14 cellular contexts compared by ENCODE assay signal in genomic region chr15:57045741-57046382, GRCh38.
DNase-seq lines count a peak whose midpoint lies in the region; ATAC-seq lines count a peak whose summit lies in the region.
"Had no signal": no experiment of that assay in that cellular context is flagged by ENCODE, and none has a peak within 500 bp of the region (broad histone marks: within the 10 kb centered on the region; RNA-seq: fewer than 3 reads in every experiment).

No MANE protein-coding gene starts in this region.

- no peak overlapping the region for H3K4me3 Mint-ChIP-seq in activated CD4-positive, alpha-beta T cell treated with anti-CD3 and anti-CD28 coated beads for 36 hours
- no peak overlapping the region for H3K4me3 Mint-ChIP-seq in stimulated activated memory B cell treated with anti-CD40 and anti-IgM and Interleukin-4, amounts not matched to agents 10 μg/mL and 1 μg/mL and 100 μg/mL, for 72 hours
- H3K4me3 Mint-ChIP-seq: activated naive CD8-positive, alpha-beta T cell treated with anti-CD3 and anti-CD28 coated beads, Interleukin-2, amount 10 ng/mL, durations not matched to agents 7 days and 5 days had no signal

- ATAC-seq in activated CD4-positive, alpha-beta T cell treated with anti-CD3 and anti-CD28 coated beads for 36 hours, result peak; percentile 23
- ATAC-seq in GM21717 (IDR thresholded peaks at IDR 0.05; ENCODE audit: unreplicated experiment) (peak; percentile 88), HG03175 (IDR thresholded peaks at IDR 0.05; ENCODE audit: unreplicated experiment) (peak; percentile 77), sciatic nerve (no peak)
- peak; percentile 87 for ATAC-seq in stimulated activated memory B cell treated with anti-CD40 and anti-IgM and Interleukin-4, amounts not matched to agents 10 μg/mL and 1 μg/mL and 100 μg/mL, for 72 hours

- no peaks in the 10 kb centered on the region for H3K9me3 ChIP-seq in MG63
- H3K9me3 ChIP-seq: SK-N-SH had no signal

- H3K27me3 Mint-ChIP-seq in activated CD4-positive, alpha-beta T cell treated with anti-CD3 and anti-CD28 coated beads for 36 hours, result no peaks in the 10 kb centered on the region
- H3K27me3 Mint-ChIP-seq in stimulated activated memory B cell treated with anti-CD40 and anti-IgM and Interleukin-4, amounts not matched to agents 10 μg/mL and 1 μg/mL and 100 μg/mL, for 72 hours, result no peaks in the 10 kb centered on the region
- H3K27me3 Mint-ChIP-seq: activated naive CD8-positive, alpha-beta T cell treated with anti-CD3 and anti-CD28 coated beads, Interleukin-2, amount 10 ng/mL, durations not matched to agents 7 days and 5 days had no signal

- H3K4me3 ChIP-seq in MG63, result no peak overlapping the region

- intact Hi-C loops in activated CD4-positive, alpha-beta T cell treated with anti-CD3 and anti-CD28 coated beads for 36 hours (cut with DNase I, micrococcal nuclease), result no loop called here
- intact Hi-C loops in sciatic nerve (cut with DNase I), result no loop called here

- no peak overlapping the region for H3K27ac Mint-ChIP-seq in activated CD4-positive, alpha-beta T cell treated with anti-CD3 and anti-CD28 coated beads for 36 hours
- peak overlapping the region; percentile 30 for H3K27ac Mint-ChIP-seq in stimulated activated memory B cell treated with anti-CD40 and anti-IgM and Interleukin-4, amounts not matched to agents 10 μg/mL and 1 μg/mL and 100 μg/mL, for 72 hours
- H3K27ac Mint-ChIP-seq: activated naive CD8-positive, alpha-beta T cell treated with anti-CD3 and anti-CD28 coated beads, Interleukin-2, amount 10 ng/mL, durations not matched to agents 7 days and 5 days had no signal

- H3K36me3 Mint-ChIP-seq in activated CD4-positive, alpha-beta T cell treated with anti-CD3 and anti-CD28 coated beads for 36 hours (ENCODE audit: low read depth), result peaks cover 11% of the 10 kb centered on the region
- H3K36me3 Mint-ChIP-seq in stimulated activated memory B cell treated with anti-CD40 and anti-IgM and Interleukin-4, amounts not matched to agents 10 μg/mL and 1 μg/mL and 100 μg/mL, for 72 hours, result peaks cover 11% of the 10 kb centered on the region

- CTCF ChIA-PET in activated CD4-positive, alpha-beta T cell treated with anti-CD3 and anti-CD28 coated beads for 36 hours (lab: Charles Lee), result no interaction called here

- no peak for DNase-seq in activated CD4-positive, alpha-beta T cell treated with anti-CD3 and anti-CD28 coated beads for 36 hours
- DNase-seq in activated CD4-positive, alpha-beta T cell treated with anti-CD3 and anti-CD28 coated beads, Interleukin-2, amount 50 U/mL, for 1 hour, result no peak
- DNase-seq in stimulated activated CD4-positive, alpha-beta T cell treated with anti-CD3 and anti-CD28 coated beads, Interleukin-15, amount 100 ng/mL, for 24 hours, result no peak
- DNase-seq in sciatic nerve (ENCODE audit: low spot score) (no peak), MG63 (no peak)
- DNase-seq: activated CD4-positive, alpha-beta T cell treated with anti-CD3 and anti-CD28 coated beads, Interleukin-2, amount 50 U/mL, for 48 hours; activated naive CD8-positive, alpha-beta T cell treated with anti-CD3 and anti-CD28 coated beads, Interleukin-2, amount 10 ng/mL, durations not matched to agents 7 days and 5 days; DMS 273 treated with DMSO at 0.1 percent for 48 hours; NCI-H1417; NCI-H774; SK-N-SH had no signal

- H3K36me3 ChIP-seq in MG63, result no peaks in the 10 kb centered on the region

- no peaks in the 10 kb centered on the region for H3K9me3 Mint-ChIP-seq in activated CD4-positive, alpha-beta T cell treated with anti-CD3 and anti-CD28 coated beads for 36 hours (ENCODE audit: low read depth)
- H3K9me3 Mint-ChIP-seq in stimulated activated memory B cell treated with anti-CD40 and anti-IgM and Interleukin-4, amounts not matched to agents 10 μg/mL and 1 μg/mL and 100 μg/mL, for 72 hours, result no peaks in the 10 kb centered on the region
- H3K9me3 Mint-ChIP-seq: activated naive CD8-positive, alpha-beta T cell treated with anti-CD3 and anti-CD28 coated beads, Interleukin-2, amount 10 ng/mL, durations not matched to agents 7 days and 5 days had no signal

- no peaks in the 10 kb centered on the region for H3K27me3 ChIP-seq in MG63

- peaks cover 34% of the 10 kb centered on the region for H3K4me1 Mint-ChIP-seq in activated CD4-positive, alpha-beta T cell treated with anti-CD3 and anti-CD28 coated beads for 36 hours
- H3K4me1 Mint-ChIP-seq in stimulated activated memory B cell treated with anti-CD40 and anti-IgM and Interleukin-4, amounts not matched to agents 10 μg/mL and 1 μg/mL and 100 μg/mL, for 72 hours, result peaks cover 52% of the 10 kb centered on the region
- H3K4me1 Mint-ChIP-seq: activated naive CD8-positive, alpha-beta T cell treated with anti-CD3 and anti-CD28 coated beads, Interleukin-2, amount 10 ng/mL, durations not matched to agents 7 days and 5 days had no signal

- POLR2A ChIA-PET in activated CD4-positive, alpha-beta T cell treated with anti-CD3 and anti-CD28 coated beads for 36 hours (lab: Charles Lee), result interaction anchor here (0.6 kb wide), 1 partner anchor 78 kb away, joined by 3 read pairs; no protein-coding TSS in a partner anchor
